10 cellular contexts compared by ENCODE assay signal in genomic region chr5:50564079-50564478, GRCh38.
DNase-seq lines count a peak whose midpoint lies in the region; ATAC-seq and TF ChIP-seq lines count a peak whose summit lies in the region.
"Had no signal": no experiment of that assay in that cellular context is flagged by ENCODE, and none has a peak within 500 bp of the region (broad histone marks: within the 10 kb centered on the region; RNA-seq: fewer than 3 reads in every experiment).

No MANE protein-coding gene starts in this region.

- peak overlapping the region; percentile 20 for H3K4me3 Mint-ChIP-seq in activated T-helper 17 cell treated with anti-CD3 and anti-CD28 coated beads, Interleukin-2, amount 50 U/mL, for 72 hours
- H3K4me3 Mint-ChIP-seq in glutamatergic neuron (ENCODE audit: unreplicated experiment): no peak overlapping the region

- intact Hi-C loops in sciatic nerve (cut with DNase I): no loop called here

- peaks cover 5% of the 10 kb centered on the region for H3K9me3 Mint-ChIP-seq in activated T-helper 17 cell treated with anti-CD3 and anti-CD28 coated beads, Interleukin-2, amount 50 U/mL, for 72 hours
- H3K9me3 Mint-ChIP-seq in glutamatergic neuron (ENCODE audit: unreplicated experiment): peaks cover 1% of the 10 kb centered on the region

- no peak overlapping the region for H3K4me3 ChIP-seq in GM12865 (ENCODE audit: low read depth, low read length)
- H3K4me3 ChIP-seq: thyroid gland had no signal

- no peaks in the 10 kb centered on the region for H3K27me3 Mint-ChIP-seq in activated T-helper 17 cell treated with anti-CD3 and anti-CD28 coated beads, Interleukin-2, amount 50 U/mL, for 72 hours
- H3K27me3 Mint-ChIP-seq in glutamatergic neuron (ENCODE audit: unreplicated experiment): no peaks in the 10 kb centered on the region

- ATAC-seq in GM19452 (IDR thresholded peaks at IDR 0.05; ENCODE audit: unreplicated experiment): peak; percentile 91
- ATAC-seq in HG03280 (IDR thresholded peaks at IDR 0.05; ENCODE audit: unreplicated experiment): peak; percentile 75
- ATAC-seq in activated T-helper 17 cell treated with anti-CD3 and anti-CD28 coated beads, Interleukin-2, amount 50 U/mL, for 72 hours (replicated peaks): peak; percentile 60
- ATAC-seq in sciatic nerve: no peak

- no peak overlapping the region for H3K27ac Mint-ChIP-seq in activated T-helper 17 cell treated with anti-CD3 and anti-CD28 coated beads, Interleukin-2, amount 50 U/mL, for 72 hours
- no peak overlapping the region for H3K27ac Mint-ChIP-seq in glutamatergic neuron (ENCODE audit: unreplicated experiment)

- no peaks in the 10 kb centered on the region for H3K36me3 Mint-ChIP-seq in activated T-helper 17 cell treated with anti-CD3 and anti-CD28 coated beads, Interleukin-2, amount 50 U/mL, for 72 hours (ENCODE audit: low read depth)
- no peaks in the 10 kb centered on the region for H3K36me3 Mint-ChIP-seq in glutamatergic neuron (ENCODE audit: unreplicated experiment)

- peak; percentile 67 for DNase-seq in GM12865 (ENCODE audit: low read depth)
- DNase-seq in sciatic nerve (ENCODE audit: low spot score): no peak
- DNase-seq in glutamatergic neuron: no peak
- DNase-seq in NCI-H446 (lab: John Stamatoyannopoulos, UW): no peak
- no peak for DNase-seq in cerebellar nuclear complex (lab: John Stamatoyannopoulos, UW)
- DNase-seq: effector CD8-positive, alpha-beta T cell; thyroid gland had no signal

- TF ChIP-seq CTCF in GM12865 (IDR thresholded peaks at IDR 0.05; ENCODE audit: insufficient read depth, low read depth, low read length, missing control alignments) (no peak), glutamatergic neuron (IDR thresholded peaks at IDR 0.05; ENCODE audit: partially characterized antibody, unreplicated experiment) (no peak)

- H3K4me1 Mint-ChIP-seq in activated T-helper 17 cell treated with anti-CD3 and anti-CD28 coated beads, Interleukin-2, amount 50 U/mL, for 72 hours: peaks cover 4% of the 10 kb centered on the region
- H3K4me1 Mint-ChIP-seq in glutamatergic neuron (ENCODE audit: low read depth, unreplicated experiment): no peaks in the 10 kb centered on the region
